ENCODE assay signal across 17 cellular contexts in genomic region chr6:119283214-119283613, GRCh38.
A peak's percentile ranks its signal among the peaks of the same experiment; 100 is the strongest.
DNase-seq lines count a peak whose midpoint lies in the region; ATAC-seq, FAIRE-seq and TF ChIP-seq lines count a peak whose summit lies in the region.
"Had no signal": no experiment of that assay in that cellular context is flagged by ENCODE, and none has a peak within 500 bp of the region (broad histone marks: within the 10 kb centered on the region; RNA-seq: fewer than 3 reads in every experiment).

No MANE protein-coding gene starts in this region.

- no peak overlapping the region for H2AFZ ChIP-seq in HepG2 (ENCODE audit: low read length)
- H2AFZ ChIP-seq in mammary epithelial cell (ENCODE audit: low read depth, low read length): no peak overlapping the region

- H3K4me3 Mint-ChIP-seq in stimulated activated effector memory CD8-positive, alpha-beta T cell treated with anti-CD3 and anti-CD28 coated beads, Interleukin-12 subunit alpha, Interleukin-12 subunit beta, amount 100 ng/mL, for 72 hours: no peak overlapping the region
- H3K4me3 Mint-ChIP-seq: CD8-positive, alpha-beta T cell had no signal

- no peak for TF ChIP-seq POLR2A in HepG2 (IDR thresholded peaks at IDR 0.05; ENCODE audit: insufficient read depth in 1 of 2, low read depth in 2 of 2, low read length in 2 of 2)

- H3K36me3 Mint-ChIP-seq in stimulated activated effector memory CD8-positive, alpha-beta T cell treated with anti-CD3 and anti-CD28 coated beads, Interleukin-12 subunit alpha, Interleukin-12 subunit beta, amount 100 ng/mL, for 72 hours: peaks cover 42% of the 10 kb centered on the region

- H3K27me3 ChIP-seq in HepG2 (ENCODE audit: control insufficient read depth in 1 of 2, insufficient read depth in 2 of 2, low read length in 2 of 2) (no peaks in the 10 kb centered on the region), mammary epithelial cell (ENCODE audit: insufficient read depth, low read length) (no peaks in the 10 kb centered on the region)
- H3K27me3 ChIP-seq: BE2C had no signal

- no peak for FAIRE-seq in HepG2 (lab: Jason Lieb, UNC)
- FAIRE-seq: D721Med, HTR-8/SVneo had no signal

- CTCF ChIA-PET in HepG2 (lab: Yijun Ruan, JAX; ENCODE audit: low intra/inter-chr PET ratio, low total read pairs): no interaction called here
- CTCF ChIA-PET in mammary epithelial cell (lab: Charles Lee; ENCODE audit: low non-redundant PET): no interaction called here

- no peak overlapping the region for H3K27ac ChIP-seq in HepG2 (ENCODE audit: extremely low read length, insufficient read depth, low read length)
- no peak overlapping the region for H3K27ac ChIP-seq in mammary epithelial cell (ENCODE audit: insufficient read depth, low read depth, low read length)

- H3K79me2 ChIP-seq in HepG2 (ENCODE audit: insufficient read depth, low read length) (peaks cover 64% of the 10 kb centered on the region), mammary epithelial cell (ENCODE audit: insufficient read depth, low read length) (no peaks in the 10 kb centered on the region)

- H3K4me3 ChIP-seq in epithelial cell of proximal tubule (ENCODE audit: low read depth, low read length) (no peak overlapping the region), HepG2 (replicated peaks in 1 of 3; ENCODE audit: insufficient read depth in 1 of 3, low read depth in 2 of 3, low read length in 3 of 3) (no peak overlapping the region), mammary epithelial cell (replicated peaks in 1 of 3; ENCODE audit: insufficient read depth in 1 of 3, low read depth in 2 of 3, low read length in 3 of 3) (no peak overlapping the region)

- DNase-seq in amniotic epithelial cell (ENCODE audit: low read depth): peak; percentile 61
- DNase-seq in epithelial cell of proximal tubule (ENCODE audit: low read depth): peak; percentile 48
- no peak for DNase-seq in HepG2 (ENCODE audit: low spot score)
- DNase-seq in stimulated activated effector memory CD8-positive, alpha-beta T cell treated with anti-CD3 and anti-CD28 coated beads, Interleukin-12 subunit alpha, Interleukin-12 subunit beta, amount 100 ng/mL, for 72 hours (ENCODE audit: low spot score in 2 of 2): no peak
- no peak for DNase-seq in NOMO-1 (lab: John Stamatoyannopoulos, UW; ENCODE audit: unreplicated experiment in 2 of 2)
- DNase-seq in activated CD4-positive, alpha-beta T cell treated with anti-CD3 and anti-CD28 coated beads, Interleukin-2, amount 50 U/mL, for 1 hour: no peak
- no peak for DNase-seq in mammary epithelial cell
- DNase-seq: BE2C; CD8-positive, alpha-beta T cell; DND-41; GDM1; KBM-7; NCI-H1436 treated with DMSO at 0.1 percent for 48 hours; PC-3 had no signal

- peaks cover 48% of the 10 kb centered on the region for H4K20me1 ChIP-seq in HepG2 (ENCODE audit: insufficient read depth, low read length)
- no peaks in the 10 kb centered on the region for H4K20me1 ChIP-seq in mammary epithelial cell (ENCODE audit: insufficient read depth, low read length)

- H3K9me3 ChIP-seq in HepG2 (ENCODE audit: low read length): no peaks in the 10 kb centered on the region
- H3K9me3 ChIP-seq in mammary epithelial cell (replicated peaks; ENCODE audit: insufficient read depth, low read length): no peaks in the 10 kb centered on the region
- H3K9me3 ChIP-seq: BE2C had no signal

- no TSS peak for BruUV-seq in HepG2 (replicated peaks; lab: Mats Ljungman, UMichigan)
- BruUV-seq in mammary epithelial cell (replicated peaks; lab: Mats Ljungman, UMichigan): no TSS peak

- 96% methylated on average over 3 of the region's 3 CpGs for WGBS in HepG2 (ENCODE audit: low lambda C conversion rate)
- WGBS in mammary epithelial cell (ENCODE audit: low coverage, missing lambda C conversion rate): 52% methylated on average over 3 of the region's 3 CpGs

- no peak overlapping the region for H3K4me2 ChIP-seq in HepG2 (ENCODE audit: low read depth, low read length)
- H3K4me2 ChIP-seq in mammary epithelial cell (ENCODE audit: insufficient read depth, low read depth, low read length): no peak overlapping the region

- no peak for TF ChIP-seq CTCF in epithelial cell of proximal tubule (conservative IDR thresholded peaks at IDR 0.05; ENCODE audit: low read depth, low read length)
- TF ChIP-seq CTCF in HepG2 (CRISPR knock-in tag; IDR thresholded peaks at IDR 0.05): no peak
- no peak for TF ChIP-seq CTCF in mammary epithelial cell (conservative IDR thresholded peaks at IDR 0.05 in 1 of 2, IDR thresholded peaks at IDR 0.05 in 1 of 2; ENCODE audit: extremely low read depth in 1 of 2, insufficient read depth in 1 of 2, low read depth in 1 of 2, low read length in 2 of 2)

- H3K4me1 Mint-ChIP-seq in stimulated activated effector memory CD8-positive, alpha-beta T cell treated with anti-CD3 and anti-CD28 coated beads, Interleukin-12 subunit alpha, Interleukin-12 subunit beta, amount 100 ng/mL, for 72 hours: peaks cover 17% of the 10 kb centered on the region

- in situ Hi-C loops in HepG2 (cut with HindIII; ENCODE audit: extremely low pct_ligation_motif_present, low pct_unique_long_range_greater_than_20kb): no loop called here
- in situ Hi-C loops in mammary epithelial cell (cut with MboI; ENCODE audit: low sequenced_read_pairs in 2 of 2): no loop called here

- no peak for ATAC-seq in HepG2
- no peak for ATAC-seq in stimulated activated effector memory CD8-positive, alpha-beta T cell treated with anti-CD3 and anti-CD28 coated beads, Interleukin-12 subunit alpha, Interleukin-12 subunit beta, amount 100 ng/mL, for 72 hours
- ATAC-seq: CD8-positive, alpha-beta T cell; HCT116; PC-3 had no signal

- no peaks in the 10 kb centered on the region for H3K9me3 Mint-ChIP-seq in stimulated activated effector memory CD8-positive, alpha-beta T cell treated with anti-CD3 and anti-CD28 coated beads, Interleukin-12 subunit alpha, Interleukin-12 subunit beta, amount 100 ng/mL, for 72 hours
- H3K9me3 Mint-ChIP-seq: CD8-positive, alpha-beta T cell had no signal

- intact Hi-C loops in HepG2 (cut with micrococcal nuclease; ENCODE audit: unreplicated experiment) (no loop called here), mammary epithelial cell (cut with micrococcal nuclease) (no loop called here)

- POLR2A ChIA-PET in HepG2 (lab: Yijun Ruan, JAX): no interaction called here

- H3K36me3 ChIP-seq in HepG2 (replicated peaks in 1 of 2; ENCODE audit: control insufficient read depth in 1 of 2, insufficient read depth in 2 of 2, low read length in 2 of 2) (peaks cover 31 to 94% of the 10 kb centered on the region in 2 experiments), mammary epithelial cell (ENCODE audit: insufficient read depth, low read length) (no peaks in the 10 kb centered on the region)

- H3K9ac ChIP-seq in HepG2 (ENCODE audit: insufficient read depth, low read depth, low read length) (no peak overlapping the region), mammary epithelial cell (ENCODE audit: insufficient read depth, low read length) (no peak overlapping the region)

- no peak for TF ChIP-seq EP300 in HepG2 (IDR thresholded peaks at IDR 0.05; ENCODE audit: low read depth in 2 of 2, low read length in 2 of 2)
- TF ChIP-seq EP300 in HepG2 (CRISPR knock-in tag; IDR thresholded peaks at IDR 0.05; ENCODE audit: borderline replicate concordance): no peak

- TF ChIP-seq RAD21 in HepG2 (CRISPR knock-in tag; IDR thresholded peaks at IDR 0.05): no peak

- peak overlapping the region; percentile 18 for H3K27ac Mint-ChIP-seq in stimulated activated effector memory CD8-positive, alpha-beta T cell treated with anti-CD3 and anti-CD28 coated beads, Interleukin-12 subunit alpha, Interleukin-12 subunit beta, amount 100 ng/mL, for 72 hours
- H3K27ac Mint-ChIP-seq: CD8-positive, alpha-beta T cell had no signal

- H3K4me1 ChIP-seq in HepG2 (ENCODE audit: insufficient read depth, low read length) (no peaks in the 10 kb centered on the region; the same call in 1 of the 2 replicates), mammary epithelial cell (ENCODE audit: insufficient read depth, low read length) (no peaks in the 10 kb centered on the region)

- dilution Hi-C loops in mammary epithelial cell (cut with HindIII; ENCODE audit: low sequenced_read_pairs): no loop called here

TF ChIP-seq in HepG2, 621 proteins besides CTCF, POLR2A, EP300 and RAD21:
- TF ChIP-seq NFE2L1 (CRISPR knock-in tag; IDR thresholded peaks at IDR 0.05; ENCODE audit: borderline replicate concordance): no peak
- 0 out of 2 replicates have a peak, but pooled peaks have one; percentile 34 for TF ChIP-seq THAP8 (CRISPR knock-in tag; IDR thresholded peaks at IDR 0.05; ENCODE audit: borderline replicate concordance)
- TF ChIP-seq ZNF451 (CRISPR knock-in tag; IDR thresholded peaks at IDR 0.05): no peak
- no peak for TF ChIP-seq ZNF333 (CRISPR knock-in tag; IDR thresholded peaks at IDR 0.05; ENCODE audit: borderline replicate concordance)
- no peak for TF ChIP-seq MBNL3 (CRISPR knock-in tag; conservative IDR thresholded peaks at IDR 0.05)

Comparison
In these comparisons a context has a peak if more than half of its experiments do, and no peak if none do; other contexts are left out.
1. DNase-seq: peak in amniotic epithelial cell (single experiment) and epithelial cell of proximal tubule (single experiment); none in HepG2 (single experiment), stimulated activated effector memory CD8-positive, alpha-beta T cell treated with anti-CD3 and anti-CD28 coated beads, Interleukin-12 subunit alpha, Interleukin-12 subunit beta, amount 100 ng/mL, for 72 hours (0 of 2), NOMO-1 (0 of 2), activated CD4-positive, alpha-beta T cell treated with anti-CD3 and anti-CD28 coated beads, Interleukin-2, amount 50 U/mL, for 1 hour (single experiment) and mammary epithelial cell (single experiment).